Comparison of ENCODE assay signal across 20 cellular contexts in the genomic region with DNA sequence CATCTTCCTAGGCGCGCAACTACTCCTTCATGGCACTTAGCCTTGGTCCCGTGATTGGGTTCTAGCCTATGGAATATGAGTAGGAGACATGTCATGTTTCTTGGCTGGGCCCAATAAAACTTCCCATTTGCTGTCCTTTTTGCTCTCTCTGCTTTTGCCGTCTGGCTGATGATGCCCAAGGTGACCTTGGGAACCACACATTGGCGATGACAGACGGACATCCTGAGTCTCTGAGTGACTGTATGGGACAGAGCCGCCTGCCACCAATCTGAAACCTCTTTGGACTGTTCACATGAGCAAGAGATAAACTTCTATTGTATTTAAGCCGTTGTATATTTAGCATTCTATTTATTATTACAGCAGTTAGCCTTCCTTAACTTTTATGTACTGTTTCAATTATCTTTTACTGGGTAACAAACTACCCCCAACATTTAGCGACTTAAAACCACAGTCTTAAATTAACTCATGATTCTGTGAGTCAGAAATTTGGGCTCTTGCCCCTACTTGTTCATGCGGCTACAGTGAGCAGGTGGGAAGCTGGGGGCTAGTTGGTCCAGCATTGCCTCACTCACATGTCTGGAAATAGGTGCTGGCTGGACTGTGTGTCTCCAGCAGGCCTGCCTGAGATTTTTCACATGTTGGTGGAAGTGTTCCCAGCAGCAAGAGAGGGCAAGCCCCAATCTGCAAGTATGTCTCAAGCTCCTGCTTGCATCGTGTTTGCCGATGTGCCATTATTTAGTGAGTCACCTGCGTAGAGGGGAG.
DNase-seq lines count a peak whose midpoint lies in the region; ATAC-seq and TF ChIP-seq lines count a peak whose summit lies in the region.
"Had no signal": no experiment of that assay in that cellular context is flagged by ENCODE, and none has a peak within 500 bp of the region (broad histone marks: within the 10 kb centered on the region; RNA-seq: fewer than 3 reads in every experiment).

No MANE protein-coding gene starts in this region.

- H3K79me2 ChIP-seq in mammary epithelial cell (ENCODE audit: insufficient read depth, low read length): no peaks in the 10 kb centered on the region

- H3K9ac ChIP-seq in mammary epithelial cell (ENCODE audit: insufficient read depth, low read length): peak overlapping the region; percentile 35

- no peak overlapping the region for H2AFZ ChIP-seq in mammary epithelial cell (ENCODE audit: low read depth, low read length)

- H3K9me3 Mint-ChIP-seq in naive thymus-derived CD4-positive, alpha-beta T cell: no peaks in the 10 kb centered on the region
- H3K9me3 Mint-ChIP-seq: activated CD8-positive, alpha-beta T cell treated with anti-CD3 and anti-CD28 coated beads for 36 hours; activated T-cell treated with anti-CD3 and anti-CD28 coated beads, Interleukin-2, amount 50 U/mL, for 72 hours; CD4-positive, alpha-beta T cell; stimulated activated effector memory CD8-positive, alpha-beta T cell treated with anti-CD3 and anti-CD28 coated beads, Interleukin-12 subunit alpha, Interleukin-12 subunit beta, amount 100 ng/mL, for 72 hours had no signal

- H3K4me3 Mint-ChIP-seq in naive thymus-derived CD4-positive, alpha-beta T cell: no peak overlapping the region
- H3K4me3 Mint-ChIP-seq: activated CD8-positive, alpha-beta T cell treated with anti-CD3 and anti-CD28 coated beads for 36 hours; activated naive CD8-positive, alpha-beta T cell treated with anti-CD3 and anti-CD28 coated beads, Interleukin-2, amount 10 ng/mL, durations not matched to agents 7 days and 5 days; activated T-cell treated with anti-CD3 and anti-CD28 coated beads, Interleukin-2, amount 50 U/mL, for 72 hours; CD4-positive, alpha-beta T cell; stimulated activated effector memory CD8-positive, alpha-beta T cell treated with anti-CD3 and anti-CD28 coated beads, Interleukin-12 subunit alpha, Interleukin-12 subunit beta, amount 100 ng/mL, for 72 hours had no signal

- H3K4me1 Mint-ChIP-seq in naive thymus-derived CD4-positive, alpha-beta T cell: peaks cover 0 to 7% (median 0%) of the 10 kb centered on the region in 7 donors
- H3K4me1 Mint-ChIP-seq: stimulated activated effector memory CD8-positive, alpha-beta T cell treated with anti-CD3 and anti-CD28 coated beads, Interleukin-12 subunit alpha, Interleukin-12 subunit beta, amount 100 ng/mL, for 72 hours had no signal

- peak overlapping the region; percentile 56 for H3K4me2 ChIP-seq in mammary epithelial cell (ENCODE audit: insufficient read depth, low read depth, low read length)

- H3K4me1 ChIP-seq in cardiac muscle cell (ENCODE audit: low read depth) (no peaks in the 10 kb centered on the region), right cardiac atrium (ENCODE audit: control insufficient read depth, insufficient read depth, low read length) (no peaks in the 10 kb centered on the region), mammary epithelial cell (ENCODE audit: insufficient read depth, low read length) (peaks cover 40% of the 10 kb centered on the region)
- H3K4me1 ChIP-seq in naive thymus-derived CD4-positive, alpha-beta T cell (ENCODE audit: control insufficient read depth in 2 of 2, insufficient read depth in 2 of 2, low read length in 2 of 2): no peaks in the 10 kb centered on the region

- no peaks in the 10 kb centered on the region for H3K27me3 Mint-ChIP-seq in naive thymus-derived CD4-positive, alpha-beta T cell
- H3K27me3 Mint-ChIP-seq: activated CD8-positive, alpha-beta T cell treated with anti-CD3 and anti-CD28 coated beads for 36 hours; activated naive CD8-positive, alpha-beta T cell treated with anti-CD3 and anti-CD28 coated beads, Interleukin-2, amount 10 ng/mL, durations not matched to agents 7 days and 5 days; CD4-positive, alpha-beta T cell had no signal

- H3K4me3 ChIP-seq in cardiac muscle cell: no peak overlapping the region
- no peak overlapping the region for H3K4me3 ChIP-seq in right cardiac atrium (ENCODE audit: low read length)
- no peak overlapping the region for H3K4me3 ChIP-seq in mammary epithelial cell (replicated peaks in 1 of 3; ENCODE audit: insufficient read depth in 1 of 3, low read depth in 2 of 3, low read length in 3 of 3)
- no peak overlapping the region for H3K4me3 ChIP-seq in naive thymus-derived CD4-positive, alpha-beta T cell (ENCODE audit: low read length)
- H3K4me3 ChIP-seq: tibial nerve had no signal

- no peaks in the 10 kb centered on the region for H3K9me3 ChIP-seq in cardiac muscle cell (ENCODE audit: low read depth)
- no peaks in the 10 kb centered on the region for H3K9me3 ChIP-seq in right cardiac atrium (ENCODE audit: control insufficient read depth, low read length)
- H3K9me3 ChIP-seq in mammary epithelial cell (replicated peaks; ENCODE audit: insufficient read depth, low read length): no peaks in the 10 kb centered on the region
- no peaks in the 10 kb centered on the region for H3K9me3 ChIP-seq in naive thymus-derived CD4-positive, alpha-beta T cell (ENCODE audit: control insufficient read depth in 2 of 3, low read length in 3 of 3)
- H3K9me3 ChIP-seq: tibial nerve had no signal

- H3K27ac ChIP-seq in cardiac muscle cell (peak overlapping the region; percentile 2), right cardiac atrium (ENCODE audit: low read length) (no peak overlapping the region), mammary epithelial cell (ENCODE audit: insufficient read depth, low read depth, low read length) (peak overlapping the region; percentile 81)
- no peak overlapping the region for H3K27ac ChIP-seq in naive thymus-derived CD4-positive, alpha-beta T cell (ENCODE audit: low read depth, low read length)
- H3K27ac ChIP-seq: tibial nerve, WERI-Rb-1 had no signal

- dilution Hi-C loops in mammary epithelial cell (cut with HindIII; ENCODE audit: low sequenced_read_pairs): no loop called here

- BruUV-seq in mammary epithelial cell (replicated peaks; lab: Mats Ljungman, UMichigan): no TSS peak

- intact Hi-C loops in right cardiac atrium (cut with DNase I): loop anchor here in 1 of 4 donors (10.0 kb wide), 1 partner anchor 242 kb away; no protein-coding TSS in a partner anchor
- intact Hi-C loops in mammary epithelial cell (cut with micrococcal nuclease): loop anchor here (1.0 to 5.0 kb wide), 5 partner anchors 40 to 243 kb away; a partner anchor contains a TSS
- intact Hi-C loops in naive thymus-derived CD4-positive, alpha-beta T cell (cut with micrococcal nuclease): no loop called here

- no peak for ATAC-seq in right cardiac atrium
- ATAC-seq in naive thymus-derived CD4-positive, alpha-beta T cell: no peak
- ATAC-seq: activated CD8-positive, alpha-beta T cell treated with anti-CD3 and anti-CD28 coated beads for 36 hours; activated T-cell treated with anti-CD3 and anti-CD28 coated beads, Interleukin-2, amount 50 U/mL, for 72 hours; stimulated activated effector memory CD8-positive, alpha-beta T cell treated with anti-CD3 and anti-CD28 coated beads, Interleukin-12 subunit alpha, Interleukin-12 subunit beta, amount 100 ng/mL, for 72 hours had no signal

- H3K27me3 ChIP-seq in cardiac muscle cell (no peaks in the 10 kb centered on the region), right cardiac atrium (ENCODE audit: control insufficient read depth, insufficient read depth) (no peaks in the 10 kb centered on the region), mammary epithelial cell (ENCODE audit: insufficient read depth, low read length) (no peaks in the 10 kb centered on the region)
- H3K27me3 ChIP-seq in naive thymus-derived CD4-positive, alpha-beta T cell (ENCODE audit: control insufficient read depth in 2 of 2, insufficient read depth in 2 of 2, low read length in 2 of 2): no peaks in the 10 kb centered on the region
- H3K27me3 ChIP-seq: tibial nerve had no signal

- H3K36me3 ChIP-seq in cardiac muscle cell (no peaks in the 10 kb centered on the region), mammary epithelial cell (ENCODE audit: insufficient read depth, low read length) (no peaks in the 10 kb centered on the region)
- H3K36me3 ChIP-seq in naive thymus-derived CD4-positive, alpha-beta T cell (ENCODE audit: control insufficient read depth in 2 of 3, insufficient read depth in 3 of 3, low read length in 3 of 3): no peaks in the 10 kb centered on the region

- H4K20me1 ChIP-seq in mammary epithelial cell (ENCODE audit: insufficient read depth, low read length): no peaks in the 10 kb centered on the region

- WGBS in right cardiac atrium: 89% methylated on average over 13 of the region's 13 CpGs
- 39% methylated on average over 13 of the region's 13 CpGs for WGBS in mammary epithelial cell (ENCODE audit: low coverage, missing lambda C conversion rate)

- DNase-seq in cardiac muscle cell (ENCODE audit: low read depth in 1 of 2, low spot score in 1 of 2) (peak in 1 of 2 donors; percentile 20), right cardiac atrium (no peak), mammary epithelial cell (peak; percentile 97), myocyte (ENCODE audit: low read depth) (peak; percentile 96), AG08396 (ENCODE audit: low spot score) (no peak), inferior parietal cortex (ENCODE audit: extremely low spot score) (no peak), erythroblast (lab: John Stamatoyannopoulos, UW) (no peak)
- no peak for DNase-seq in naive thymus-derived CD4-positive, alpha-beta T cell
- DNase-seq: activated CD8-positive, alpha-beta T cell treated with anti-CD3 and anti-CD28 coated beads for 36 hours; activated naive CD8-positive, alpha-beta T cell treated with anti-CD3 and anti-CD28 coated beads, Interleukin-2, amount 10 ng/mL, durations not matched to agents 7 days and 5 days; activated T-cell treated with anti-CD3 and anti-CD28 coated beads, Interleukin-2, amount 50 U/mL, for 72 hours; CD4-positive, alpha-beta T cell; DMS79; effector CD4-positive, alpha-beta T cell; foreskin fibroblast; GOT3; NCI-H748 treated with DMSO at 0.1 percent for 48 hours; WERI-Rb-1 had no signal

- TF ChIP-seq CTCF in cardiac muscle cell (IDR thresholded peaks at IDR 0.05; ENCODE audit: low read depth, low read length) (no peak), mammary epithelial cell (conservative IDR thresholded peaks at IDR 0.05 in 1 of 2, IDR thresholded peaks at IDR 0.05 in 1 of 2; ENCODE audit: extremely low read depth in 1 of 2, insufficient read depth in 1 of 2, low read depth in 1 of 2, low read length in 2 of 2) (no peak)

- CTCF ChIA-PET in mammary epithelial cell (lab: Charles Lee; ENCODE audit: low non-redundant PET): interaction anchor here (0.7 kb wide), 1 partner anchor 242 kb away, joined by 11 read pairs; no protein-coding TSS in a partner anchor
- CTCF ChIA-PET in naive thymus-derived CD4-positive, alpha-beta T cell (lab: Charles Lee): no interaction called here

- in situ Hi-C loops in mammary epithelial cell (cut with MboI; ENCODE audit: low sequenced_read_pairs in 2 of 2): loop anchor here in 1 of 2 donors (10.0 kb wide), 1 partner anchor 122 kb away; a partner anchor contains a TSS

- no peak for TF ChIP-seq POLR2A in erythroblast (IDR thresholded peaks at IDR 0.05; ENCODE audit: low read length)

- H3K27ac Mint-ChIP-seq in naive thymus-derived CD4-positive, alpha-beta T cell: no peak overlapping the region
- H3K27ac Mint-ChIP-seq: activated CD8-positive, alpha-beta T cell treated with anti-CD3 and anti-CD28 coated beads for 36 hours; activated naive CD8-positive, alpha-beta T cell treated with anti-CD3 and anti-CD28 coated beads, Interleukin-2, amount 10 ng/mL, durations not matched to agents 7 days and 5 days; activated T-cell treated with anti-CD3 and anti-CD28 coated beads, Interleukin-2, amount 50 U/mL, for 72 hours; CD4-positive, alpha-beta T cell; stimulated activated effector memory CD8-positive, alpha-beta T cell treated with anti-CD3 and anti-CD28 coated beads, Interleukin-12 subunit alpha, Interleukin-12 subunit beta, amount 100 ng/mL, for 72 hours had no signal

- H3K36me3 Mint-ChIP-seq in naive thymus-derived CD4-positive, alpha-beta T cell: peaks cover 0 to 19% (median 10%) of the 10 kb centered on the region in 5 donors
- H3K36me3 Mint-ChIP-seq: stimulated activated effector memory CD8-positive, alpha-beta T cell treated with anti-CD3 and anti-CD28 coated beads, Interleukin-12 subunit alpha, Interleukin-12 subunit beta, amount 100 ng/mL, for 72 hours had no signal

- POLR2A ChIA-PET in naive thymus-derived CD4-positive, alpha-beta T cell (lab: Charles Lee): no interaction called here

Comparison
In these comparisons a context has a peak if more than half of its experiments do, and no peak if none do; other contexts are left out.
1. H3K27ac ChIP-seq: peak in cardiac muscle cell (single experiment) and mammary epithelial cell (single experiment); none in right cardiac atrium (single experiment) and naive thymus-derived CD4-positive, alpha-beta T cell (single experiment).
2. DNase-seq: peak in mammary epithelial cell (single experiment) and myocyte (single experiment); none in right cardiac atrium (0 of 3), AG08396 (single experiment), naive thymus-derived CD4-positive, alpha-beta T cell (0 of 9), inferior parietal cortex (single experiment) and erythroblast (0 of 2).